Comparison of ENCODE assay signal across 29 cellular contexts in genomic region chr6:160477901-160478300, GRCh38.
"Had no signal": no experiment of that assay in that cellular context is flagged by ENCODE, and none has a peak within 500 bp of the region (broad histone marks: within the 10 kb centered on the region; RNA-seq: fewer than 3 reads in every experiment).

No MANE protein-coding gene starts in this region.

- H3K27ac Mint-ChIP-seq: activated CD4-positive, alpha-beta memory T cell treated with anti-CD3 and anti-CD28 coated beads for 36 hours; activated naive CD4-positive, alpha-beta T cell treated with anti-CD3 and anti-CD28 coated beads for 36 hours; activated naive CD8-positive, alpha-beta T cell treated with anti-CD3 and anti-CD28 coated beads, Interleukin-2, amount 10 ng/mL, durations not matched to agents 7 days and 5 days; activated T-cell treated with anti-CD3 and anti-CD28 coated beads, Interleukin-2, amount 50 U/mL, for 72 hours; effector memory CD8-positive, alpha-beta T cell; naive thymus-derived CD8-positive, alpha-beta T cell; neural progenitor cell; stimulated activated naive B cell treated with anti-CD40 and anti-IgM and Interleukin-4, amounts not matched to agents 10 μg/mL and 1 μg/mL and 100 μg/mL, for 72 hours; T-helper 1 cell treated with Interleukin-12 subunit alpha and Interleukin-12 subunit beta and Interleukin-4 antibody, amounts not matched to agents 30 μg/mL and 1 μg/mL, for 36 hours had no signal

- H3K27me3 Mint-ChIP-seq: activated CD4-positive, alpha-beta memory T cell treated with anti-CD3 and anti-CD28 coated beads for 36 hours; effector memory CD8-positive, alpha-beta T cell had no signal

- FAIRE-seq: endothelial cell of umbilical vein, keratinocyte had no signal

- H3K9me3 ChIP-seq: body of pancreas, gastrocnemius medialis, sigmoid colon, uterus had no signal

- H3K4me2 ChIP-seq: neural progenitor cell had no signal

- H3K27ac ChIP-seq: body of pancreas, esophagus muscularis mucosa, gastrocnemius medialis, neural progenitor cell, sigmoid colon, uterus had no signal

- ATAC-seq: activated T-cell treated with anti-CD3 and anti-CD28 coated beads, Interleukin-2, amount 50 U/mL, for 72 hours; body of pancreas; effector memory CD8-positive, alpha-beta T cell; gastrocnemius medialis; naive thymus-derived CD8-positive, alpha-beta T cell; stimulated activated naive B cell treated with anti-CD40 and anti-IgM and Interleukin-4, amounts not matched to agents 10 μg/mL and 1 μg/mL and 100 μg/mL, for 72 hours had no signal

- H3K9ac ChIP-seq: neural progenitor cell had no signal

- H3K4me1 Mint-ChIP-seq: neural progenitor cell; stimulated activated naive B cell treated with anti-CD40 and anti-IgM and Interleukin-4, amounts not matched to agents 10 μg/mL and 1 μg/mL and 100 μg/mL, for 72 hours had no signal

- H3K4me3 ChIP-seq: body of pancreas, esophagus muscularis mucosa, gastrocnemius medialis, lung, neural progenitor cell, sigmoid colon, uterus had no signal

- DNase-seq: activated CD4-positive, alpha-beta memory T cell treated with anti-CD3 and anti-CD28 coated beads for 36 hours; activated CD4-positive, alpha-beta T cell treated with anti-CD3 and anti-CD28 coated beads for 48 hours; activated effector memory CD4-positive, alpha-beta T cell treated with Interleukin-2 at 50 U/mL for 16 hours; activated naive CD4-positive, alpha-beta T cell treated with anti-CD3 and anti-CD28 coated beads for 36 hours; activated naive CD8-positive, alpha-beta T cell treated with anti-CD3 and anti-CD28 coated beads, Interleukin-2, amount 10 ng/mL, durations not matched to agents 7 days and 5 days; activated T-cell treated with anti-CD3 and anti-CD28 coated beads, Interleukin-2, amount 50 U/mL, for 72 hours; amygdala; body of pancreas; caudate nucleus; dermis blood vessel endothelial cell; effector memory CD8-positive, alpha-beta T cell; gastrocnemius medialis; head of caudate nucleus; naive thymus-derived CD8-positive, alpha-beta T cell; posterior cingulate gyrus; retina; sigmoid colon; stimulated activated CD4-positive, alpha-beta T cell treated with anti-CD3 and anti-CD28 coated beads, Interleukin-2, amount 100 ng/mL, for 48 hours; stimulated activated CD8-positive, alpha-beta memory T cell treated with anti-CD3 and anti-CD28 coated beads, Interleukin-4, amount 100 ng/mL, for 48 hours; stimulated activated naive B cell treated with anti-CD40 and anti-IgM and Interleukin-4, amounts not matched to agents 10 μg/mL and 1 μg/mL and 100 μg/mL, for 72 hours; T1000; trophoblast cell; uterus had no signal

- H3K4me3 Mint-ChIP-seq: activated CD4-positive, alpha-beta memory T cell treated with anti-CD3 and anti-CD28 coated beads for 36 hours; activated naive CD4-positive, alpha-beta T cell treated with anti-CD3 and anti-CD28 coated beads for 36 hours; activated naive CD8-positive, alpha-beta T cell treated with anti-CD3 and anti-CD28 coated beads, Interleukin-2, amount 10 ng/mL, durations not matched to agents 7 days and 5 days; activated T-cell treated with anti-CD3 and anti-CD28 coated beads, Interleukin-2, amount 50 U/mL, for 72 hours; effector memory CD8-positive, alpha-beta T cell; naive thymus-derived CD8-positive, alpha-beta T cell; neural progenitor cell; stimulated activated naive B cell treated with anti-CD40 and anti-IgM and Interleukin-4, amounts not matched to agents 10 μg/mL and 1 μg/mL and 100 μg/mL, for 72 hours; T-helper 1 cell treated with Interleukin-12 subunit alpha and Interleukin-12 subunit beta and Interleukin-4 antibody, amounts not matched to agents 30 μg/mL and 1 μg/mL, for 36 hours had no signal

- H2AFZ ChIP-seq: neural progenitor cell had no signal

- H3K4me1 ChIP-seq: body of pancreas, esophagus muscularis mucosa, gastrocnemius medialis, neural progenitor cell, sigmoid colon, uterus had no signal

- H3K27me3 ChIP-seq: body of pancreas, esophagus muscularis mucosa, gastrocnemius medialis, neural progenitor cell, sigmoid colon, uterus had no signal

- H3K36me3 Mint-ChIP-seq: neural progenitor cell had no signal

- H3K36me3 ChIP-seq: gastrocnemius medialis, neural progenitor cell, sigmoid colon, uterus had no signal
